Comparison of ENCODE assay signal across 13 cellular contexts in the genomic region with DNA sequence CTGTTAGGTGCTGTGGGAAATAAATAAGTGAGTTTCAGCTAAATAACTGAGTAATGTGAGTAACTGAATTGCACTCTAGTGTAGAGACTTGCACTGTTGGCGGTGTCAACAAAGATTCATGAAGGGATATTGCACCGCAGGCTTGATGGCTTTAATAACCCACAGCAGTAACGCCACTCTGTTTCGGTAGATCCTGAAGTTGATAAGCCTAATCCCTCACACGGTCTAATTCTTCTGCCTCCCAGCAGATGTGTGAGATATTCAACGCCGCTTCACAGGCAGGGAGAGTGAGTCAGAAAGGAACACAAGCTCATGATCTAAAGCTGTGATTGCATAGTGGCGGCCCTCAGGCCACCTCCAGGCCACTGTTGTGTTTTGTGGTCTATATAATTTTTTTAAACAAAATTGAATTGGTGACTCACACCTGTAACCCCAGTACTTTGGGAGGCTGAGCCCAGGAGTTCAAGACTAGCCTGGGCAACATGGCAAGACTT.
DNase-seq lines count a peak whose midpoint lies in the region; ATAC-seq and TF ChIP-seq lines count a peak whose summit lies in the region.
"Had no signal": no experiment of that assay in that cellular context is flagged by ENCODE, and none has a peak within 500 bp of the region (broad histone marks: within the 10 kb centered on the region; RNA-seq: fewer than 3 reads in every experiment).

No MANE protein-coding gene starts in this region.

- TF ChIP-seq POLR2A in spleen (IDR thresholded peaks at IDR 0.05), result no peak
- TF ChIP-seq POLR2A in testis (IDR thresholded peaks at IDR 0.05), result no peak

- TF ChIP-seq CTCF in PC-9 (conservative IDR thresholded peaks at IDR 0.05), result no peak
- no peak for TF ChIP-seq CTCF in epithelial cell of esophagus (IDR thresholded peaks at IDR 0.05; ENCODE audit: insufficient read depth, low read depth, low read length, missing control alignments)
- TF ChIP-seq CTCF in spleen (IDR thresholded peaks at IDR 0.05 in 8 of 11, conservative IDR thresholded peaks at IDR 0.05 in 3 of 11), result no peak
- TF ChIP-seq CTCF in testis (IDR thresholded peaks at IDR 0.05), result no peak

- WGBS in spleen, 5 donors, result 73 to 86% (median 74%) methylated on average over 8 of the region's 8 CpGs
- 75 to 77% methylated on average over 8 of the region's 8 CpGs for WGBS in testis, 2 donors

- no peaks in the 10 kb centered on the region for H4K20me1 ChIP-seq in PC-9 (ENCODE audit: insufficient read depth)

- H3K9me3 Mint-ChIP-seq in activated CD4-positive, alpha-beta T cell treated with anti-CD3 and anti-CD28 coated beads for 36 hours (ENCODE audit: low read depth), result no peaks in the 10 kb centered on the region
- no peaks in the 10 kb centered on the region for H3K9me3 Mint-ChIP-seq in activated CD4-positive, alpha-beta T cell treated with anti-CD3 and anti-CD28 coated beads, Interleukin-2, amount 10 ng/mL, durations not matched to agents 7 days and 5 days
- H3K9me3 Mint-ChIP-seq: immature natural killer cell, type B pancreatic cell had no signal

- no peaks in the 10 kb centered on the region for H3K36me3 ChIP-seq in PC-9 (ENCODE audit: low read depth)
- no peaks in the 10 kb centered on the region for H3K36me3 ChIP-seq in spleen
- H3K36me3 ChIP-seq in testis (ENCODE audit: low read depth, missing control alignments), result no peaks in the 10 kb centered on the region

- peak overlapping the region; percentile 59 for H3K4me2 ChIP-seq in PC-9

- ATAC-seq in activated CD4-positive, alpha-beta T cell treated with anti-CD3 and anti-CD28 coated beads for 36 hours, result peak; percentile 39

- no peaks in the 10 kb centered on the region for H3K9me3 ChIP-seq in PC-9 (ENCODE audit: insufficient read depth, low read depth)
- H3K9me3 ChIP-seq in spleen, result no peaks in the 10 kb centered on the region
- no peaks in the 10 kb centered on the region for H3K9me3 ChIP-seq in testis

- H3K4me3 ChIP-seq in PC-9 (0 out of 2 replicates have a peak overlapping the region, but pooled peaks have one; percentile 11), epithelial cell of esophagus (ENCODE audit: low read length) (no peak overlapping the region), spleen (no peak overlapping the region), testis (no peak overlapping the region)

- no peak overlapping the region for H3K27ac Mint-ChIP-seq in activated CD4-positive, alpha-beta T cell treated with anti-CD3 and anti-CD28 coated beads for 36 hours
- no peak overlapping the region for H3K27ac Mint-ChIP-seq in activated CD4-positive, alpha-beta T cell treated with anti-CD3 and anti-CD28 coated beads, Interleukin-2, amount 10 ng/mL, durations not matched to agents 7 days and 5 days
- H3K27ac Mint-ChIP-seq: immature natural killer cell, type B pancreatic cell had no signal

- peaks cover 5% of the 10 kb centered on the region for H3K4me1 Mint-ChIP-seq in activated CD4-positive, alpha-beta T cell treated with anti-CD3 and anti-CD28 coated beads for 36 hours
- no peaks in the 10 kb centered on the region for H3K4me1 Mint-ChIP-seq in activated CD4-positive, alpha-beta T cell treated with anti-CD3 and anti-CD28 coated beads, Interleukin-2, amount 10 ng/mL, durations not matched to agents 7 days and 5 days
- H3K4me1 Mint-ChIP-seq: immature natural killer cell had no signal

- no peak overlapping the region for H2AFZ ChIP-seq in PC-9

- no TSS peak for BruUV-seq in PC-9 (replicated peaks; lab: Mats Ljungman, UMichigan)

- intact Hi-C loops in activated CD4-positive, alpha-beta T cell treated with anti-CD3 and anti-CD28 coated beads for 36 hours (cut with DNase I, micrococcal nuclease), result no loop called here
- intact Hi-C loops in PC-9 (cut with micrococcal nuclease; ENCODE audit: unreplicated experiment) (loop anchor here (1.0 to 2.0 kb wide), 2 partner anchors 47 to 93 kb away; a partner anchor contains a TSS), spleen (cut with DNase I; ENCODE audit: low total_unique reads) (no loop called here), testis (cut with DNase I; ENCODE audit: low total_unique reads) (no loop called here)

- H3K9me2 ChIP-seq in PC-9 (ENCODE audit: insufficient read depth), result no peaks in the 10 kb centered on the region

- H3K4me3 Mint-ChIP-seq in activated CD4-positive, alpha-beta T cell treated with anti-CD3 and anti-CD28 coated beads for 36 hours, result no peak overlapping the region
- no peak overlapping the region for H3K4me3 Mint-ChIP-seq in activated CD4-positive, alpha-beta T cell treated with anti-CD3 and anti-CD28 coated beads, Interleukin-2, amount 10 ng/mL, durations not matched to agents 7 days and 5 days
- H3K4me3 Mint-ChIP-seq: immature natural killer cell, type B pancreatic cell had no signal

- peaks cover 28% of the 10 kb centered on the region for H3F3A ChIP-seq in PC-9 (ENCODE audit: insufficient read depth, low read depth)

- POLR2A ChIA-PET in activated CD4-positive, alpha-beta T cell treated with anti-CD3 and anti-CD28 coated beads for 36 hours (lab: Charles Lee), result no interaction called here
- POLR2A ChIA-PET in activated CD4-positive, alpha-beta T cell treated with anti-CD3 and anti-CD28 coated beads, Interleukin-2, amount 10 ng/mL, durations not matched to agents 7 days and 5 days (lab: Charles Lee), result no interaction called here
- POLR2A ChIA-PET in PC-9 (lab: Charles Lee; ENCODE audit: unreplicated experiment), result interaction anchor here (0.6 to 0.7 kb wide), 3 partner anchors 47 to 471 kb away, joined by 3 to 5 read pairs (median 4); no protein-coding TSS in a partner anchor

- no peak for DNase-seq in activated CD4-positive, alpha-beta T cell treated with anti-CD3 and anti-CD28 coated beads for 36 hours
- DNase-seq in activated CD4-positive, alpha-beta T cell treated with anti-CD3 and anti-CD28 coated beads, Interleukin-2, amount 10 ng/mL, durations not matched to agents 7 days and 5 days, result no peak
- DNase-seq in PC-9 (peak; percentile 66 to 99), epithelial cell of esophagus (ENCODE audit: low read depth) (peak; percentile 94), spleen (peak; percentile 18), testis (no peak), mucosa of gallbladder (ENCODE audit: low spot score) (no peak)
- DNase-seq in effector CD4-positive, alpha-beta T cell, result no peak
- DNase-seq: activated naive CD4-positive, alpha-beta T cell treated with Interleukin-2 at 50 U/mL for 16 hours; occipital lobe; stimulated activated CD4-positive, alpha-beta T cell treated with anti-CD3 and anti-CD28 coated beads, Interleukin-4, amount 100 ng/mL, for 4 hours had no signal

- H3K27me3 Mint-ChIP-seq in activated CD4-positive, alpha-beta T cell treated with anti-CD3 and anti-CD28 coated beads for 36 hours, result no peaks in the 10 kb centered on the region
- no peaks in the 10 kb centered on the region for H3K27me3 Mint-ChIP-seq in activated CD4-positive, alpha-beta T cell treated with anti-CD3 and anti-CD28 coated beads, Interleukin-2, amount 10 ng/mL, durations not matched to agents 7 days and 5 days

- H3K36me3 Mint-ChIP-seq in activated CD4-positive, alpha-beta T cell treated with anti-CD3 and anti-CD28 coated beads for 36 hours (ENCODE audit: low read depth), result no peaks in the 10 kb centered on the region
- no peaks in the 10 kb centered on the region for H3K36me3 Mint-ChIP-seq in activated CD4-positive, alpha-beta T cell treated with anti-CD3 and anti-CD28 coated beads, Interleukin-2, amount 10 ng/mL, durations not matched to agents 7 days and 5 days (ENCODE audit: low read depth)
- H3K36me3 Mint-ChIP-seq: immature natural killer cell, type B pancreatic cell had no signal

- peaks cover 19% of the 10 kb centered on the region for H3K4me1 ChIP-seq in PC-9 (replicated peaks; ENCODE audit: insufficient read depth)
- H3K4me1 ChIP-seq in spleen, result peaks cover 0 to 8% (median 0%) of the 10 kb centered on the region in 6 donors
- peaks cover 7% of the 10 kb centered on the region for H3K4me1 ChIP-seq in testis

- H3K27ac ChIP-seq in PC-9 (peak overlapping the region; percentile 87), spleen (no peak overlapping the region), testis (no peak overlapping the region)

- H3K79me2 ChIP-seq in PC-9 (ENCODE audit: low read depth), result no peaks in the 10 kb centered on the region

- H3K27me3 ChIP-seq in PC-9 (ENCODE audit: insufficient read depth, low read depth) (no peaks in the 10 kb centered on the region), spleen (replicated peaks in 1 of 7) (peaks cover 0 to 5% (median 0%) of the 10 kb centered on the region in 7 donors), testis (no peaks in the 10 kb centered on the region)

- CTCF ChIA-PET in activated CD4-positive, alpha-beta T cell treated with anti-CD3 and anti-CD28 coated beads for 36 hours (lab: Charles Lee), result interaction anchor here (0.7 kb wide), 1 partner anchor 67 kb away, joined by 3 read pairs; no protein-coding TSS in a partner anchor
- CTCF ChIA-PET in activated CD4-positive, alpha-beta T cell treated with anti-CD3 and anti-CD28 coated beads, Interleukin-2, amount 10 ng/mL, durations not matched to agents 7 days and 5 days (lab: Charles Lee), result interaction anchor here (0.6 kb wide), 1 partner anchor 37 kb away, joined by 3 read pairs; no protein-coding TSS in a partner anchor
- CTCF ChIA-PET in PC-9 (lab: Charles Lee), result no interaction called here

Comparison
In these comparisons a context has a peak if more than half of its experiments do, and no peak if none do; other contexts are left out.
1. DNase-seq: peak in PC-9 (2 of 2), epithelial cell of esophagus (single experiment) and spleen (single experiment); none in activated CD4-positive, alpha-beta T cell treated with anti-CD3 and anti-CD28 coated beads for 36 hours (single experiment), activated CD4-positive, alpha-beta T cell treated with anti-CD3 and anti-CD28 coated beads, Interleukin-2, amount 10 ng/mL, durations not matched to agents 7 days and 5 days (single experiment), testis (single experiment), effector CD4-positive, alpha-beta T cell (single experiment) and mucosa of gallbladder (single experiment).